20 cellular contexts compared by ENCODE assay signal in genomic region chr6:42073287-42073686, GRCh38.
"Had no signal": no experiment of that assay in that cellular context is flagged by ENCODE, and none has a peak within 500 bp of the region (broad histone marks: within the 10 kb centered on the region; RNA-seq: fewer than 3 reads in every experiment).

No MANE protein-coding gene starts in this region.

- H3K9me3 ChIP-seq: esophagus squamous epithelium, testis, upper lobe of right lung had no signal

- H3K4me3 ChIP-seq: coronary artery, esophagus squamous epithelium, skin epidermis, testis, upper lobe of right lung had no signal

- H3K4me1 Mint-ChIP-seq: brain had no signal

- FAIRE-seq: endothelial cell of umbilical vein, keratinocyte had no signal

- H3K27me3 ChIP-seq: esophagus squamous epithelium, testis, upper lobe of right lung had no signal

- H3K27ac ChIP-seq: coronary artery, esophagus squamous epithelium, skin epidermis, upper lobe of right lung, WERI-Rb-1 had no signal

- H3K9me3 Mint-ChIP-seq: brain; stimulated activated naive CD8-positive, alpha-beta T cell treated with anti-CD3 and anti-CD28 coated beads, Interleukin-15, Interleukin-2, amounts not matched to agents 100 ng/mL and 50 ng/mL, for 24 hours had no signal

- H3K4me3 Mint-ChIP-seq: brain; stimulated activated naive CD8-positive, alpha-beta T cell treated with anti-CD3 and anti-CD28 coated beads, Interleukin-15, Interleukin-2, amounts not matched to agents 100 ng/mL and 50 ng/mL, for 24 hours had no signal

- H3K27ac Mint-ChIP-seq: brain; stimulated activated naive CD8-positive, alpha-beta T cell treated with anti-CD3 and anti-CD28 coated beads, Interleukin-15, Interleukin-2, amounts not matched to agents 100 ng/mL and 50 ng/mL, for 24 hours had no signal

- DNase-seq: activated CD4-positive, alpha-beta T cell treated with anti-CD3 and anti-CD28 coated beads for 4 hours; activated naive CD4-positive, alpha-beta T cell; activated T-cell treated with anti-CD3 and anti-CD28 coated beads, Interleukin-2, amount 50 U/mL, for 48 hours; central memory CD4-positive, alpha-beta T cell; esophagus squamous epithelium; hippocampal formation; mammary epithelial cell; occipital lobe; right cardiac atrium; stimulated activated CD4-positive, alpha-beta T cell treated with anti-CD3 and anti-CD28 coated beads, Interleukin-4, amount 100 ng/mL, for 24 hours; testis; WERI-Rb-1 had no signal

- H3K27me3 Mint-ChIP-seq: brain; stimulated activated naive CD8-positive, alpha-beta T cell treated with anti-CD3 and anti-CD28 coated beads, Interleukin-15, Interleukin-2, amounts not matched to agents 100 ng/mL and 50 ng/mL, for 24 hours had no signal

- ATAC-seq: left lobe of liver, right cardiac atrium, upper lobe of right lung had no signal
